In the genomic region with DNA sequence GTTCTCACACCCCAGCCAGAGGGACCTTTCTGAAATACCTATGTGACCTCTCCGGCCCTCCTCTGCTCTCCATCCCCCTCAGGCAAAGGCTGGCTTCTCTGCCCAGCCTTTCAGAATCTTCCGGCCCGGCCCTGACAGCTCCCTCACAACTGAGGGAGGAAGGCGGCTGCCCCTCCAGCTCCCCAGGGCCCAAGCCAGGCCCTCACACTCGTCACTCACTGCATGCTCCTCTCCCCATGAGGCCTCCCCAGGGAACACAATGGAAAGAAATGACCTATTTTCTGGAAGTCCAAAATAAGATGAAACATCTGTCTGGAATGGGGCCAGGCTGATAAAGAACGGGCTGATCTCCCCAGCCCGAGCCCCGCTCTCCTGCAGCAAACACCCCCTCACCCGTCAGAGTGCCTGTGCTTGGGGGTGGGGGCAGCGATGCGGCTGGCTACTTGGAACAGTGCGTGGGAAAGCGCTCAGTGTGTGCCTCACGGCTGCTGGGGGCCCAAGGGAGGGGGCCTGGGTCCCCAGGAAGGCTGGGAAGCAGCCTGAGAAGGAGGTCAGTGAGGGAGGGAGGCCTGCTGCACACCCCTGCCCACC, we compare ENCODE assay signal across 1 cellular context.
TF ChIP-seq lines count a peak whose summit lies in the region.

No MANE protein-coding gene starts in this region.

TF ChIP-seq in liver, 16 proteins besides CTCF, POLR2A, EP300 and RAD21:
- TF ChIP-seq, protein P1, sequence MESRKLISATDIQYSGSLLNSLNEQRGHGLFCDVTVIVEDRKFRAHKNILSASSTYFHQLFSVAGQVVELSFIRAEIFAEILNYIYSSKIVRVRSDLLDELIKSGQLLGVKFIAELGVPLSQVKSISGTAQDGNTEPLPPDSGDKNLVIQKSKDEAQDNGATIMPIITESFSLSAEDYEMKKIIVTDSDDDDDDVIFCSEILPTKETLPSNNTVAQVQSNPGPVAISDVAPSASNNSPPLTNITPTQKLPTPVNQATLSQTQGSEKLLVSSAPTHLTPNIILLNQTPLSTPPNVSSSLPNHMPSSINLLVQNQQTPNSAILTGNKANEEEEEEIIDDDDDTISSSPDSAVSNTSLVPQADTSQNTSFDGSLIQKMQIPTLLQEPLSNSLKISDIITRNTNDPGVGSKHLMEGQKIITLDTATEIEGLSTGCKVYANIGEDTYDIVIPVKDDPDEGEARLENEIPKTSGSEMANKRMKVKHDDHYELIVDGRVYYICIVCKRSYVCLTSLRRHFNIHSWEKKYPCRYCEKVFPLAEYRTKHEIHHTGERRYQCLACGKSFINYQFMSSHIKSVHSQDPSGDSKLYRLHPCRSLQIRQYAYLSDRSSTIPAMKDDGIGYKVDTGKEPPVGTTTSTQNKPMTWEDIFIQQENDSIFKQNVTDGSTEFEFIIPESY (IDR thresholded peaks at IDR 0.05) = no peak
- peak; percentile 87 for TF ChIP-seq NR2F2 (IDR thresholded peaks at IDR 0.05)
